Comparison of ENCODE assay signal across 8 cellular contexts in genomic region chr19:53333466-53334449, GRCh38. TPM values are rescaled to one million over a fixed set of nuclear protein-coding genes. Genes with fewer than 3 reads are reported as not detected.
DNase-seq lines count a peak whose midpoint lies in the region; ATAC-seq and TF ChIP-seq lines count a peak whose summit lies in the region.

Gene ZNF845 (plus strand): TSS chr19:53333749. CDS start chr19:53341308, 7,559 bp downstream.

- H3K27ac ChIP-seq in ACC112 (ENCODE audit: low read depth, low read length) (peak within 1 kb of the TSS; percentile 36; the same call in 1 of the 2 replicates), WERI-Rb-1 (peak within 1 kb of the TSS; percentile 66), spleen (peak within 1 kb of the TSS; percentile 32 to 83 (median 74))

- intact Hi-C loops in spleen (cut with DNase I; ENCODE audit: low total_unique reads) = no loop called here

- H3K79me2 ChIP-seq in ACC112 (ENCODE audit: control insufficient read depth, insufficient read depth, low read length, unreplicated experiment) = peaks cover 4% of the 10 kb centered on the region

- peaks cover 2 to 28% (median 20%) of the 10 kb centered on the region in 3 donors for H3K27me3 Mint-ChIP-seq in immature natural killer cell (ENCODE audit: low read depth in 3 of 3)

- H3K9me3 ChIP-seq in WERI-Rb-1 (ENCODE audit: severe bottlenecking) = no peaks in the 10 kb centered on the region
- peaks cover 0 to 50% (median 19%) of the 10 kb centered on the region in 8 donors for H3K9me3 ChIP-seq in spleen

- 0 to 1% (median 1%) methylated on average over 42 to 61 of the region's 61 CpGs for WGBS in spleen, 5 donors

- peak; percentile 79 for DNase-seq in NCI-H2171 (lab: John Stamatoyannopoulos, UW)
- peak; percentile 94 for DNase-seq in WERI-Rb-1
- DNase-seq in cardiac fibroblast (ENCODE audit: low read depth in 2 of 2) = peak; percentile 95 to 96
- DNase-seq in immature natural killer cell = peak; percentile 96 to 97 (median 97)
- DNase-seq in spleen = peak; percentile 98

- H3K36me3 ChIP-seq in ACC112 (ENCODE audit: insufficient read depth, low read length) (no peaks in the 10 kb centered on the region), WERI-Rb-1 (peaks cover 3% of the 10 kb centered on the region), spleen (peaks cover 0 to 26% (median 7%) of the 10 kb centered on the region in 6 donors)

- no peak for TF ChIP-seq POLR2A in spleen (IDR thresholded peaks at IDR 0.05)

- TF ChIP-seq CTCF in WERI-Rb-1 (IDR thresholded peaks at IDR 0.05; ENCODE audit: low read depth, low read length) (no peak), cardiac fibroblast (IDR thresholded peaks at IDR 0.05; ENCODE audit: low read depth, low read length) (no peak), spleen (IDR thresholded peaks at IDR 0.05 in 8 of 11, conservative IDR thresholded peaks at IDR 0.05 in 3 of 11) (no peak)

- H3K4me3 ChIP-seq in ACC112 (ENCODE audit: low read depth, low read length) (peak within 1 kb of the TSS; percentile 92), WERI-Rb-1 (ENCODE audit: low read depth, low read length) (peak within 1 kb of the TSS; percentile 96), cardiac fibroblast (replicated peaks in 1 of 2; ENCODE audit: low read depth in 2 of 2, low read length in 2 of 2) (peak within 1 kb of the TSS; percentile 72 to 88), spleen (peak within 1 kb of the TSS; percentile 60 to 90 (median 74))

- H2AFZ ChIP-seq in ACC112 (ENCODE audit: low read length, unreplicated experiment) = peak within 1 kb of the TSS; percentile 94

- H3K27me3 ChIP-seq in ACC112 (ENCODE audit: insufficient read depth, low read length) (no peaks in the 10 kb centered on the region), WERI-Rb-1 (ENCODE audit: insufficient read depth, low read depth, severe bottlenecking) (peaks cover 8% of the 10 kb centered on the region), spleen (replicated peaks in 1 of 7) (peaks cover 0 to 5% (median 0%) of the 10 kb centered on the region in 7 donors)

- ATAC-seq in GM18861 (IDR thresholded peaks at IDR 0.05; ENCODE audit: unreplicated experiment) = peak; percentile 93
- peak; percentile 95 for ATAC-seq in HG03097 (IDR thresholded peaks at IDR 0.05; ENCODE audit: low FRiP score, unreplicated experiment)

- peak within 1 kb of the TSS; percentile 84 to 96 (median 92) for H3K27ac Mint-ChIP-seq in immature natural killer cell

- H3K36me3 Mint-ChIP-seq in immature natural killer cell = peaks cover 9 to 17% (median 11%) of the 10 kb centered on the region in 3 donors

- peak within 1 kb of the TSS; percentile 91 to 99 (median 97) for H3K4me3 Mint-ChIP-seq in immature natural killer cell

- peaks cover 31 to 47% of the 10 kb centered on the region in 2 donors for H3K4me1 Mint-ChIP-seq in immature natural killer cell

- peaks cover 8 to 16% (median 13%) of the 10 kb centered on the region in 6 donors for H3K9me3 Mint-ChIP-seq in immature natural killer cell

- no peaks in the 10 kb centered on the region for H3K4me1 ChIP-seq in ACC112 (ENCODE audit: control insufficient read depth, insufficient read depth, low read length, unreplicated experiment)
- peaks cover 0 to 33% (median 24%) of the 10 kb centered on the region in 6 donors for H3K4me1 ChIP-seq in spleen

RNA-seq across cellular contexts. Expression of gene ZNF845, which starts in this region (rescaled TPM):
- polyA plus RNA-seq in immature natural killer cell (1 to 10 TPM; 3.1 to 8.8 (median 6.4) TPM), spleen (1 to 10 TPM; 2.0 to 3.0 (median 2.3) TPM)
- total RNA-seq in spleen = 10 to 100 TPM in 2 of 7 donors, 1 to 10 TPM in 5; 7.1 to 10.5 (median 8.6) TPM

Comparison
In these comparisons a context has a peak if more than half of its experiments do, and no peak if none do; other contexts are left out.
1. Peak in every context shown above with its lines: DNase-seq, ATAC-seq, H3K4me3 ChIP-seq and H3K27ac ChIP-seq.